11 cellular contexts compared by ENCODE assay signal in the genomic region with DNA sequence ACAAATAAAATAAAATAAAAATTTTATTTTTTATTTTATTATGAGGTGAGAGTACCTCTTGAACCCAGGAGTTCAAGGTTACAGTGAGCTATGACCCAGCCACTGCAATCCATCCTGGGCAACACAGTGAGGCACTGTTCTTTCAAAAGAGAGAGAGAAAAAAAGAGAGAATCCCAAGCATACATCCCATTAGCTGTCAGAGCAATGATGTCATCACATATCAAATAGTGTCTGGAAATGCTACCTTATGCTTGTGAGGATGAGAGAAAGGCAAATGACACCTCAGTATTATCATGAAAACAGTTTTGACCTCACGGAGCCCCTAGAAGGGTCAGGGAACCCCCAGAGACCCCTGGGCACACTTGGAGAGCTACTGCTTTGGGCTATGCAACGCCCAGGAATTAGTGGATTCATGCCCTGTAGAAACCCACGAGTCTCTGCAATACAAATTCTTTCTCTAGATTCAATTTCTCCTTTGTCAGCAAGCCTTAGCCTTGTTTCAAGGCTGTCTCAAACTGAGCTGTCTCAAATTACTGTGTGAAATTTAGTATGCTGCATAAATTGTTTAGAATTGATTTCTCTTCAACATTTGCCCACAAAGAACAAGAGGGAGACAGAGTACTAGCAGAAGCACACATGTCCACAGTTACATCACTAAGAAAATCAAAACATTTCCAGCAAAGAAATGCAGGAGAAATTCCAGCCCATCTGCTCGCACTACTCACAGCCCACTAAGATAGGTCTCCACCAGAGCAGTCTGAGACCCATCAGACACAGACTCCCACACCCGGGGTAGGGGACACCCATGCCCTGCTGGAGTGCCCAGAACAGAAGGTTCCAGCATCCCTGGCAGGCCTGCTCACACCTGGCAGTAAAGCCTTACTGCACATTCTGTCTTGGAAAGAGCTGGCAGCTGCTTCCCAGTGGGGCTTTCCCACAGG. TPM values are rescaled to one million over a fixed set of nuclear protein-coding genes. Genes with fewer than 3 reads are reported as not detected.
A peak's percentile ranks its signal among the peaks of the same experiment; 100 is the strongest.
DNase-seq lines count a peak whose midpoint lies in the region; ATAC-seq lines count a peak whose summit lies in the region.
"Had no signal": no experiment of that assay in that cellular context is flagged by ENCODE, and none has a peak within 500 bp of the region (broad histone marks: within the 10 kb centered on the region; RNA-seq: fewer than 3 reads in every experiment).

No MANE protein-coding gene starts in this region.

- no peak for ATAC-seq in GM21367 (IDR thresholded peaks at IDR 0.05; ENCODE audit: unreplicated experiment)
- no peak for ATAC-seq in HG03354 (IDR thresholded peaks at IDR 0.05; ENCODE audit: poor library complexity, severe bottlenecking, unreplicated experiment)
- ATAC-seq: stimulated activated naive CD8-positive, alpha-beta T cell treated with anti-CD3 and anti-CD28 coated beads, Interleukin-15, Interleukin-2, amounts not matched to agents 100 U/mL and 50 U/mL, for 24 hours had no signal

- peak overlapping the region; percentile 45 for H3K27ac ChIP-seq in temporal lobe (ENCODE audit: low read depth, low read length)

- DNase-seq in activated effector memory CD4-positive, alpha-beta T cell treated with anti-CD3 and anti-CD28 coated beads, Interleukin-2, amount 50 U/mL, for 16 hours, result peak; percentile 59
- no peak for DNase-seq in activated effector memory CD4-positive, alpha-beta T cell treated with Interleukin-2 at 50 U/mL for 16 hours
- DNase-seq in fibroblast of gingiva (ENCODE audit: low read depth), result peak; percentile 80
- DNase-seq: cerebellar nuclear complex; NCI-H1436 treated with DMSO at 0.1 percent for 48 hours; retina; SHP77; stimulated activated naive CD8-positive, alpha-beta T cell treated with anti-CD3 and anti-CD28 coated beads, Interleukin-15, Interleukin-2, amounts not matched to agents 100 U/mL and 50 U/mL, for 24 hours had no signal

RNA-seq across cellular contexts. Expression of gene DGCR2, which starts 18.1 kb away (rescaled TPM):
- 55.8 TPM for total RNA-seq in temporal lobe

RNA-seq across cellular contexts. Expression of gene TSSK2, which starts 27.0 kb away (rescaled TPM):
- total RNA-seq in temporal lobe, result not detected

RNA-seq across cellular contexts. Expression of gene ESS2, which starts 40.3 kb away (rescaled TPM):
- 9.1 TPM for total RNA-seq in temporal lobe

RNA-seq across cellular contexts. Expression of gene GSC2, which starts 45.9 kb away (rescaled TPM):
- total RNA-seq in temporal lobe, result 0.49 TPM
